In the genomic region with DNA sequence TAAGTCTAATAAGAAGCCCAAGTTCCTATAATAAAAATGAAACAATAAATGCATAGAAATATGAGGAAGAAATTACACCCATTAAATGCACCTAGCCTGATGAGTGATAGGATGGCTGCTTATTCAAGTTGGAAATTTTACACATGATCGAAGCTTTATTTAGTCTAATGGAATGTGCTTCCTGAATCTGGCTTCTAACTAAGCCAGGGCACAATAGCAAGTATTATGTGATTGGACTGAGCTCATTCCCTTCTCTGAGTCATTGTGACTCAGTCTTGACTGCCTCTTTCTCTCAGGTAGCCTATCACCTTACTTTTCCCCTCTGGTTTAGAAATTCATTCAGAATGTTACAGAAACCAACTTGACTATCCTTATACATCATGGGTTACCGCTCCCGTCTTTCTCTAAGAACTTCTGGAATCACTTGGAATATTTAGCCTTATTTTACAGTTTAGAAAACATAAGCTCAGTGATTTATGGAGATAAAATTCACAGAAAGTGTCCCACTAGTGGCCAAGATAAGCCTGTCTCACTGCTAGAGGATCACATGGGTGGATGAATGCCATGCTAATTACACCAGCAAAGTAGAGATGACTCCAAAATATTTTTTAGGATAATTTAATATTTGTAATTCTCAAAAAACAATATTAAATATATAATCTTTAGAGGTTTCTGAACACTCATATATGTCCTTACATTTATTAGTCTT, we compare ENCODE assay signal across 15 cellular contexts.
DNase-seq lines count a peak whose midpoint lies in the region; FAIRE-seq and TF ChIP-seq lines count a peak whose summit lies in the region.
"Had no signal": no experiment of that assay in that cellular context is flagged by ENCODE, and none has a peak within 500 bp of the region (broad histone marks: within the 10 kb centered on the region; RNA-seq: fewer than 3 reads in every experiment).

No MANE protein-coding gene starts in this region.

- no peaks in the 10 kb centered on the region for H3K27me3 ChIP-seq in transverse colon
- H3K27me3 ChIP-seq: stomach had no signal

- no peak overlapping the region for H3K4me3 ChIP-seq in transverse colon
- H3K4me3 ChIP-seq: GM12878, stomach had no signal

- H3K9me3 ChIP-seq in transverse colon: no peaks in the 10 kb centered on the region

- in situ Hi-C loops in GM13976 (cut with MboI; ENCODE audit: low sequenced_read_pairs, unreplicated experiment): no loop called here
- in situ Hi-C loops in transverse colon (cut with MboI; ENCODE audit: low pct_ligation_motif_present in 1 of 4, low pct_unique_long_range_greater_than_20kb in 1 of 4, low sequenced_read_pairs in 3 of 4): no loop called here

- H3K27ac ChIP-seq in transverse colon: no peak overlapping the region

- TF ChIP-seq CTCF in GM13976 (IDR thresholded peaks at IDR 0.05; ENCODE audit: borderline replicate concordance, control extremely low read depth, extremely low read depth, insufficient read depth, missing control alignments) (no peak), transverse colon (IDR thresholded peaks at IDR 0.05) (no peak)

- WGBS in transverse colon (ENCODE audit: low coverage in 1 of 2), 2 donors: 71 to 82% methylated on average over 3 of the region's 3 CpGs

- no peak for TF ChIP-seq EP300 in transverse colon (IDR thresholded peaks at IDR 0.05; ENCODE audit: low read depth)

- intact Hi-C loops in transverse colon (cut with DNase I; ENCODE audit: low total_unique reads): no loop called here

- no peak for FAIRE-seq in GM19239 (lab: Jason Lieb, UNC)
- FAIRE-seq: GM12878 had no signal

- no peak for TF ChIP-seq POLR2A in transverse colon (IDR thresholded peaks at IDR 0.05)

- no peaks in the 10 kb centered on the region for H3K36me3 ChIP-seq in transverse colon
- H3K36me3 ChIP-seq: stomach had no signal

- DNase-seq in DMS53 (lab: John Stamatoyannopoulos, UW) (peak; percentile 50), NCI-H226 (peak; percentile 69), dermis microvascular lymphatic vessel endothelial cell (ENCODE audit: low read depth in 2 of 2) (peak; percentile 80 to 97), myocyte (ENCODE audit: low read depth) (peak; percentile 20), GM13976 (ENCODE audit: low spot score) (no peak), transverse colon (no peak), islet precursor cell (no peak), GM19239 (ENCODE audit: insufficient read length, low spot score) (no peak)
- DNase-seq: activated CD4-positive, alpha-beta T cell treated with anti-CD3 and anti-CD28 coated beads for 48 hours; activated naive CD4-positive, alpha-beta T cell treated with anti-CD3 and anti-CD28 coated beads for 36 hours; CD8-positive, alpha-beta T cell; effector memory CD8-positive, alpha-beta T cell; NCI-H2107; stomach had no signal

- H3K4me1 ChIP-seq in transverse colon: no peaks in the 10 kb centered on the region

Comparison
In these comparisons a context has a peak if more than half of its experiments do, and no peak if none do; other contexts are left out.
1. DNase-seq: peak in DMS53 (single experiment), NCI-H226 (single experiment), dermis microvascular lymphatic vessel endothelial cell (2 of 2) and myocyte (single experiment); none in GM13976 (single experiment), transverse colon (single experiment), islet precursor cell (single experiment) and GM19239 (single experiment).